Comparison of ENCODE assay signal across 8 cellular contexts in the genomic region with DNA sequence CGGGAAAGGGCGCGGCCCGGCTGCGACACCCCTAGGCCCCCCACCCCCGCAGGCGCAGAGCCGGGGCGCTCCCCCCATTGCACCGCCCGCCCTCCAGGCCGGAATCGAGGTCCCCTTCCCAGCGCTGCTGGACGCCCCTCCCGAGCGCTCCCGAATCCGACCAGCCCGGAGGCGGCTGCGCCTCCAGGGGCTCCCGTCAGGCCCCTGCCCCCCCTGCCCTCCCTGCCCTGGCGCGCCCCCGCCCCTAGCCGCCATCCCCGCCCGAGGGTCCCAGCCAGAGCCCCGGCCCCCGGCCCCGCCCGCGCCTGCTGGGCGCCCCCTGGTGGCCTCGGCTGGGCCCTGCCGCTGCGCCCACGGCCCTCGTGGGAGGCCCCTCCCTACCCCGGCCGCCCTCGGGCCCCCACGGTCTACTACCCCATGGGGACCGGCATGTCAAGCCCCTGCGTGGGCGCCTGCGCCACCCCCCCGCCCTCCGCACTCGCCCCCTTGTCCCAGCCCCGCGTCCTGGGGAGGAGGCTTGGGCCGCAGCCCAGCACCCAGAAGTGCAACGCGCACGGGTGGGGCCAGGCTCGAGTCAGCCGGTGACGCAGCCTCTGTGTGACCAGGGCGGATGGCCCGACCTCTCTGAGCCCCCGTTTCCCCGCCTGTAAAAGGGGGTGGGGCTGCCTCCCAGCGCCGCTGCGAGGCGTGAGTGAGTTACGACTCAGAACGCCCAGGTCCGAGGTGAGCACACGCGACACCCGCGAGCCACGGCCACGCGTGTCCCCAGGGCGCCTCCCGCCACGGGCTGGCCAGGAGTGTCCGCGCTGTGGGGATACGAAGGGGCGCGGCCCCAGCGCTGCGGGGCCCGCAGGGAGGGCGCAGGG.
DNase-seq lines count a peak whose midpoint lies in the region; ATAC-seq and TF ChIP-seq lines count a peak whose summit lies in the region.

No MANE protein-coding gene starts in this region.

- H3K36me3 ChIP-seq in RWPE2 (ENCODE audit: low read depth) (no peaks in the 10 kb centered on the region), thymus (ENCODE audit: control insufficient read depth, insufficient read depth) (no peaks in the 10 kb centered on the region)

- POLR2A ChIA-PET in AG04449 (lab: Yijun Ruan, JAX): no interaction called here

- ATAC-seq in RWPE2 (ENCODE audit: low read depth) (peak; percentile 62), omental fat pad (ENCODE audit: low FRiP score) (peak; percentile 70)

- peak; percentile 42 for TF ChIP-seq CTCF in AG04449 (IDR thresholded peaks at IDR 0.05; ENCODE audit: insufficient read depth, low read length, missing control alignments)
- peak; percentile 82 for TF ChIP-seq CTCF in RWPE2 (IDR thresholded peaks at IDR 0.05; ENCODE audit: poor library complexity, severe bottlenecking)
- TF ChIP-seq CTCF in foreskin fibroblast (IDR thresholded peaks at IDR 0.05; ENCODE audit: low read depth, low read length): peak; percentile 15
- no peak for TF ChIP-seq CTCF in omental fat pad (IDR thresholded peaks at IDR 0.05)

- CTCF ChIA-PET in AG04449 (lab: Yijun Ruan, JAX): interaction anchor here (0.5 to 1.0 kb wide), 3 partner anchors 13 to 954 kb away, joined by 3 to 4 read pairs (median 3); no protein-coding TSS in a partner anchor

- H3K4me1 ChIP-seq in RWPE2 (ENCODE audit: insufficient read depth, poor library complexity, severe bottlenecking): no peaks in the 10 kb centered on the region
- no peaks in the 10 kb centered on the region for H3K4me1 ChIP-seq in thymus (ENCODE audit: control insufficient read depth, insufficient read depth, low read length)

- 2% methylated on average over 90 of the region's 90 CpGs for WGBS in thymus

- peak overlapping the region; percentile 59 for H3K4me3 ChIP-seq in AG04449 (ENCODE audit: low read depth, low read length)
- H3K4me3 ChIP-seq in RWPE2 (ENCODE audit: severe bottlenecking): peak overlapping the region; percentile 46
- peak overlapping the region; percentile 58 to 63 for H3K4me3 ChIP-seq in foreskin fibroblast (ENCODE audit: low read depth in 1 of 2, low read length in 2 of 2)
- peak overlapping the region; percentile 56 for H3K4me3 ChIP-seq in thymus (ENCODE audit: low read length)

- no peaks in the 10 kb centered on the region for H3K27me3 ChIP-seq in RWPE2 (ENCODE audit: insufficient read depth, poor library complexity, severe bottlenecking)
- peaks cover 5% of the 10 kb centered on the region for H3K27me3 ChIP-seq in thymus (ENCODE audit: control insufficient read depth, insufficient read depth)

- H3K9me3 ChIP-seq in RWPE2 (ENCODE audit: severe bottlenecking) (no peaks in the 10 kb centered on the region), thymus (ENCODE audit: control insufficient read depth) (peaks cover 2% of the 10 kb centered on the region)

- DNase-seq in AG04449 (ENCODE audit: low read depth, low spot score) (no peak), H4 (ENCODE audit: low spot score) (peak; percentile 81), RWPE2 (ENCODE audit: low spot score) (peak; percentile 80), foreskin fibroblast (peak; percentile 83 to 94), omental fat pad (ENCODE audit: low spot score) (peak; percentile 42), NCI-H345 (lab: John Stamatoyannopoulos, UW) (no peak)
- DNase-seq in activated T-helper 9 cell treated with anti-CD3 and anti-CD28 coated beads, Interleukin-2, amount 50 U/mL, for 16 hours (ENCODE audit: low read depth): peak; percentile 65

- H3K27ac ChIP-seq in RWPE2 (ENCODE audit: poor library complexity, severe bottlenecking) (peak overlapping the region; percentile 47), thymus (ENCODE audit: low read depth) (peak overlapping the region; percentile 53)

Comparison
In these comparisons a context has a peak if more than half of its experiments do, and no peak if none do; other contexts are left out.
1. DNase-seq: peak in H4 (single experiment), RWPE2 (single experiment), activated T-helper 9 cell treated with anti-CD3 and anti-CD28 coated beads, Interleukin-2, amount 50 U/mL, for 16 hours (single experiment), foreskin fibroblast (2 of 2) and omental fat pad (single experiment); none in AG04449 (single experiment) and NCI-H345 (single experiment).
2. CTCF ChIP-seq: peak in AG04449 (single experiment), RWPE2 (single experiment) and foreskin fibroblast (single experiment); none in omental fat pad (0 of 3).
3. Peak in every context shown above with its lines, with median percentiles within 50 percentile points of each other: H3K4me3 ChIP-seq.